In the genomic region with DNA sequence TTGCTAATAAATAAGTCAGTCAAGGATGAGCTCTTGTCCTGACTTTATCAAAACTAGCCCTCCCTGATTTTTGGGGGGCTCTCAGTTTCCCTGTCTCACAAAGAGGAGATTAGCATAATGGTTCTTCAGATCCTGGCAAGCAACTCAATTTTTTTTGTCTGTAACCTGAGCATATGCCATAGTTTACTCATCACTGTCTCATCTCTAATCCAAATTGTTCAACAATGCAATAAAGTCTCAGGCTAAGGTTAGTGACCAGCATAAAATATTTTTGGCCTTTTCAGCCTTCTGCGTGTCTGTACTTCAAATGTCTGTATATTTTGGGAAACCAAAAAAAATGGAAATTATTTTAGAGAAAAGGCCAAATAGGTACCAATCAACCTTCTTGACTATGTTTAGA, we compare ENCODE assay signal across 31 cellular contexts.
DNase-seq lines count a peak whose midpoint lies in the region; ATAC-seq, FAIRE-seq and TF ChIP-seq lines count a peak whose summit lies in the region.
"Had no signal": no experiment of that assay in that cellular context is flagged by ENCODE, and none has a peak within 500 bp of the region (broad histone marks: within the 10 kb centered on the region; RNA-seq: fewer than 3 reads in every experiment).

No MANE protein-coding gene starts in this region.

- peaks cover 4% of the 10 kb centered on the region for H3K36me3 Mint-ChIP-seq in astrocyte (ENCODE audit: low read depth, unreplicated experiment)

- DNase-seq in AG08395 (ENCODE audit: low spot score) (peak; percentile 7), HT1080 (ENCODE audit: low read depth) (peak; percentile 38), astrocyte (ENCODE audit: low read depth) (no peak), inferior parietal cortex (ENCODE audit: extremely low spot score) (no peak), brain microvascular endothelial cell (no peak)
- no peak for DNase-seq in effector CD4-positive, alpha-beta T cell
- DNase-seq: ACHN; activated CD4-positive, alpha-beta T cell treated with anti-CD3 and anti-CD28 coated beads for 4 hours; activated naive CD4-positive, alpha-beta T cell treated with Interleukin-2 at 50 U/mL for 16 hours; activated T-cell treated with anti-CD3 and anti-CD28 coated beads, Interleukin-2, amount 50 U/mL, for 48 hours; dorsolateral prefrontal cortex; foreskin melanocyte; immature natural killer cell; left lung; MV-4-11; naive thymus-derived CD4-positive, alpha-beta T cell; NCI-H1694; NCI-H526 treated with DMSO at 0.1 percent for 48 hours; occipital lobe; RPMI8226; stimulated activated CD4-positive, alpha-beta T cell treated with anti-CD3 and anti-CD28 coated beads, Interleukin-4, amount 100 ng/mL, for 4 hours; stimulated activated naive CD4-positive, alpha-beta T cell had no signal

- H3K4me1 ChIP-seq in astrocyte (ENCODE audit: insufficient read depth, low read length) (peaks cover 4% of the 10 kb centered on the region), gastroesophageal sphincter (peaks cover 7 to 68% (median 21%) of the 10 kb centered on the region in 3 donors)

- peaks cover 22% of the 10 kb centered on the region for H3K79me2 ChIP-seq in astrocyte (ENCODE audit: insufficient read depth, low read length)

- no peak overlapping the region for H3K27ac Mint-ChIP-seq in astrocyte (ENCODE audit: unreplicated experiment)
- H3K27ac Mint-ChIP-seq: immature natural killer cell; naive thymus-derived CD4-positive, alpha-beta T cell; T-helper 2 cell treated with Interferon-gamma antibody and Interleukin-4, amounts not matched to agents 5 μg/mL and 100 μg/mL, for 36 hours had no signal

- FAIRE-seq in astrocyte (lab: Jason Lieb, UNC) = no peak
- FAIRE-seq: endothelial cell of umbilical vein, urothelium cell line had no signal

- H3K4me3 Mint-ChIP-seq in astrocyte (ENCODE audit: unreplicated experiment) = no peak overlapping the region
- H3K4me3 Mint-ChIP-seq: immature natural killer cell; naive thymus-derived CD4-positive, alpha-beta T cell; T-helper 2 cell treated with Interferon-gamma antibody and Interleukin-4, amounts not matched to agents 5 μg/mL and 100 μg/mL, for 36 hours had no signal

- peak overlapping the region; percentile 20 for H3K4me2 ChIP-seq in astrocyte (ENCODE audit: low read length)
- H3K4me2 ChIP-seq: BLaER1 treated with 17β-estradiol and CSF1 and Interleukin-3, amounts not matched to agents 10 nM and 100 nM; hepatocyte; KMS-11 had no signal

- H3K27me3 Mint-ChIP-seq in astrocyte (ENCODE audit: low read depth, unreplicated experiment) = no peaks in the 10 kb centered on the region
- H3K27me3 Mint-ChIP-seq: naive thymus-derived CD4-positive, alpha-beta T cell had no signal

- H3K27ac ChIP-seq in astrocyte (ENCODE audit: low read depth, low read length) (peak overlapping the region; percentile 2), gastroesophageal sphincter (peak overlapping the region; percentile 48 to 61 (median 52)), brain microvascular endothelial cell (no peak overlapping the region)
- H3K27ac ChIP-seq: BLaER1 treated with 17β-estradiol and CSF1 and Interleukin-3, amounts not matched to agents 10 nM and 100 nM; cardiac muscle cell; dorsolateral prefrontal cortex; KMS-11; left lung had no signal

- H3K36me3 ChIP-seq in astrocyte (ENCODE audit: insufficient read depth, low read length) (peaks cover 10% of the 10 kb centered on the region), gastroesophageal sphincter (peaks cover 3 to 18% of the 10 kb centered on the region in 2 donors), brain microvascular endothelial cell (replicated peaks) (no peaks in the 10 kb centered on the region)
- H3K36me3 ChIP-seq: cardiac muscle cell had no signal

- TF ChIP-seq CTCF in astrocyte (IDR thresholded peaks at IDR 0.05; ENCODE audit: insufficient read depth, low read depth, low read length) = no peak
- TF ChIP-seq CTCF in gastroesophageal sphincter (IDR thresholded peaks at IDR 0.05) = no peak
- no peak for TF ChIP-seq CTCF in brain microvascular endothelial cell (IDR thresholded peaks at IDR 0.05; ENCODE audit: low read depth, low read length, missing control alignments)

- no peak for ATAC-seq in gastroesophageal sphincter
- no peak for ATAC-seq in HG03159 (IDR thresholded peaks at IDR 0.05; ENCODE audit: unreplicated experiment)
- ATAC-seq: left lung; naive thymus-derived CD4-positive, alpha-beta T cell had no signal

- in situ Hi-C loops in brain microvascular endothelial cell (cut with HindIII; ENCODE audit: low pct_ligation_motif_present, low sequenced_read_pairs) = no loop called here

- H3K4me3 ChIP-seq in astrocyte (ENCODE audit: insufficient read depth, low read depth, low read length) (no peak overlapping the region), gastroesophageal sphincter (no peak overlapping the region), brain microvascular endothelial cell (ENCODE audit: low read depth, low read length) (no peak overlapping the region)
- H3K4me3 ChIP-seq: BLaER1 treated with 17β-estradiol and CSF1 and Interleukin-3, amounts not matched to agents 10 nM and 100 nM; cardiac muscle cell; dorsolateral prefrontal cortex; hepatocyte; left lung had no signal

- no peak overlapping the region for H2AFZ ChIP-seq in astrocyte (ENCODE audit: low read depth, low read length)
- H2AFZ ChIP-seq: hepatocyte had no signal

- no peak for TF ChIP-seq EP300 in gastroesophageal sphincter (IDR thresholded peaks at IDR 0.05)

- H4K20me1 ChIP-seq in astrocyte (ENCODE audit: insufficient read depth, low read length) = peaks cover 46% of the 10 kb centered on the region
- H4K20me1 ChIP-seq: BLaER1 treated with 17β-estradiol and CSF1 and Interleukin-3, amounts not matched to agents 10 nM and 100 nM had no signal

- peaks cover 7% of the 10 kb centered on the region for H3K4me1 Mint-ChIP-seq in astrocyte (ENCODE audit: low read depth, unreplicated experiment)

- no peaks in the 10 kb centered on the region for H3K9me3 ChIP-seq in astrocyte (ENCODE audit: insufficient read depth, low read depth, low read length)
- no peaks in the 10 kb centered on the region for H3K9me3 ChIP-seq in gastroesophageal sphincter
- H3K9me3 ChIP-seq: BLaER1 treated with 17β-estradiol and CSF1 and Interleukin-3, amounts not matched to agents 10 nM and 100 nM; left lung had no signal

- 11 to 59% methylated on average over 1 of the region's 1 CpG for WGBS in gastroesophageal sphincter (ENCODE audit: low coverage in 1 of 2), 2 donors

- H3K9me3 Mint-ChIP-seq in astrocyte (ENCODE audit: unreplicated experiment) = no peaks in the 10 kb centered on the region
- H3K9me3 Mint-ChIP-seq: immature natural killer cell; naive thymus-derived CD4-positive, alpha-beta T cell; T-helper 2 cell treated with Interferon-gamma antibody and Interleukin-4, amounts not matched to agents 5 μg/mL and 100 μg/mL, for 36 hours had no signal

- H3K9ac ChIP-seq in astrocyte (ENCODE audit: low read length) = no peak overlapping the region
- H3K9ac ChIP-seq: BLaER1 treated with 17β-estradiol and CSF1 and Interleukin-3, amounts not matched to agents 10 nM and 100 nM; KMS-11 had no signal

- H3K27me3 ChIP-seq in astrocyte (ENCODE audit: insufficient read depth, low read length) (no peaks in the 10 kb centered on the region), gastroesophageal sphincter (no peaks in the 10 kb centered on the region), brain microvascular endothelial cell (replicated peaks) (no peaks in the 10 kb centered on the region)
- H3K27me3 ChIP-seq: BLaER1 treated with 17β-estradiol and CSF1 and Interleukin-3, amounts not matched to agents 10 nM and 100 nM; cardiac muscle cell; dorsolateral prefrontal cortex; hepatocyte; left lung had no signal

- no peak for TF ChIP-seq POLR2A in gastroesophageal sphincter (IDR thresholded peaks at IDR 0.05)

Comparison
In these comparisons a context has a peak if more than half of its experiments do, and no peak if none do; other contexts are left out.
1. DNase-seq: peak in AG08395 (single experiment) and HT1080 (single experiment); none in astrocyte (single experiment), inferior parietal cortex (single experiment), effector CD4-positive, alpha-beta T cell (single experiment) and brain microvascular endothelial cell (single experiment).